Comparison of ENCODE assay signal across 10 cellular contexts in genomic region chr1:53292690-53293089, GRCh38. TPM values are rescaled to one million over a fixed set of nuclear protein-coding genes. Genes with fewer than 3 reads are reported as not detected.
A peak's percentile ranks its signal among the peaks of the same experiment; 100 is the strongest.
DNase-seq lines count a peak whose midpoint lies in the region; ATAC-seq and TF ChIP-seq lines count a peak whose summit lies in the region.
"Had no signal": no experiment of that assay in that cellular context is flagged by ENCODE, and none has a peak within 500 bp of the region (broad histone marks: within the 10 kb centered on the region; RNA-seq: fewer than 3 reads in every experiment).

No MANE protein-coding gene starts in this region.

- TF ChIP-seq CTCF in activated CD8-positive, alpha-beta T cell treated with anti-CD3 and anti-CD28 coated beads for 36 hours (IDR thresholded peaks at IDR 0.05), result no peak

- no peak for DNase-seq in activated CD8-positive, alpha-beta T cell treated with anti-CD3 and anti-CD28 coated beads, Interleukin-2, amount 10 ng/mL, durations not matched to agents 7 days and 5 days
- DNase-seq in activated CD8-positive, alpha-beta T cell treated with anti-CD3 and anti-CD28 coated beads for 36 hours, result no peak
- DNase-seq in RPMI8226, result peak; percentile 74
- DNase-seq in sciatic nerve (ENCODE audit: low spot score), result no peak
- DNase-seq in NCI-H2029 treated with DMSO at 0.1 percent for 48 hours (lab: John Stamatoyannopoulos, UW), result no peak
- DNase-seq in NCI-H1417 treated with DMSO at 0.1 percent for 48 hours (lab: John Stamatoyannopoulos, UW), result no peak
- DNase-seq in Ammon's horn (ENCODE audit: low spot score), result no peak
- DNase-seq: ACHN, kidney glomerular epithelial cell had no signal

- H3K4me3 Mint-ChIP-seq in activated CD8-positive, alpha-beta T cell treated with anti-CD3 and anti-CD28 coated beads, Interleukin-2, amount 10 ng/mL, durations not matched to agents 7 days and 5 days, result no peak overlapping the region
- no peak overlapping the region for H3K4me3 Mint-ChIP-seq in activated CD8-positive, alpha-beta T cell treated with anti-CD3 and anti-CD28 coated beads for 36 hours

- intact Hi-C loops in activated CD8-positive, alpha-beta T cell treated with anti-CD3 and anti-CD28 coated beads for 36 hours (cut with micrococcal nuclease), result no loop called here
- intact Hi-C loops in sciatic nerve (cut with DNase I), result no loop called here

- peaks cover 52% of the 10 kb centered on the region for H3K4me1 Mint-ChIP-seq in activated CD8-positive, alpha-beta T cell treated with anti-CD3 and anti-CD28 coated beads, Interleukin-2, amount 10 ng/mL, durations not matched to agents 7 days and 5 days (ENCODE audit: low read depth)
- H3K4me1 Mint-ChIP-seq in activated CD8-positive, alpha-beta T cell treated with anti-CD3 and anti-CD28 coated beads for 36 hours (ENCODE audit: low read depth), result peaks cover 30% of the 10 kb centered on the region

- ATAC-seq in activated CD8-positive, alpha-beta T cell treated with anti-CD3 and anti-CD28 coated beads, Interleukin-2, amount 10 ng/mL, durations not matched to agents 7 days and 5 days, result no peak
- ATAC-seq in activated CD8-positive, alpha-beta T cell treated with anti-CD3 and anti-CD28 coated beads for 36 hours, result no peak
- ATAC-seq in GM21825 (IDR thresholded peaks at IDR 0.05; ENCODE audit: unreplicated experiment), result peak; percentile 55
- ATAC-seq in sciatic nerve, result peak; percentile 10

- peak overlapping the region; percentile 78 for H3K27ac Mint-ChIP-seq in activated CD8-positive, alpha-beta T cell treated with anti-CD3 and anti-CD28 coated beads, Interleukin-2, amount 10 ng/mL, durations not matched to agents 7 days and 5 days
- H3K27ac Mint-ChIP-seq in activated CD8-positive, alpha-beta T cell treated with anti-CD3 and anti-CD28 coated beads for 36 hours, result no peak overlapping the region

- H3K9me3 Mint-ChIP-seq in activated CD8-positive, alpha-beta T cell treated with anti-CD3 and anti-CD28 coated beads, Interleukin-2, amount 10 ng/mL, durations not matched to agents 7 days and 5 days (ENCODE audit: insufficient read depth), result no peaks in the 10 kb centered on the region
- no peaks in the 10 kb centered on the region for H3K9me3 Mint-ChIP-seq in activated CD8-positive, alpha-beta T cell treated with anti-CD3 and anti-CD28 coated beads for 36 hours

- CTCF ChIA-PET in activated CD8-positive, alpha-beta T cell treated with anti-CD3 and anti-CD28 coated beads, Interleukin-2, amount 10 ng/mL, durations not matched to agents 7 days and 5 days (lab: Charles Lee), result interaction anchor here (0.8 to 3.6 kb wide), 3 partner anchors 14 to 105 kb away, joined by 3 to 20 read pairs (median 16); no protein-coding TSS in a partner anchor
- CTCF ChIA-PET in activated CD8-positive, alpha-beta T cell treated with anti-CD3 and anti-CD28 coated beads for 36 hours (lab: Charles Lee), result interaction anchor here (2.0 to 6.1 kb wide), 2 partner anchors 14 to 101 kb away, joined by 11 to 34 read pairs; no protein-coding TSS in a partner anchor

- peaks cover 6% of the 10 kb centered on the region for H3K36me3 Mint-ChIP-seq in activated CD8-positive, alpha-beta T cell treated with anti-CD3 and anti-CD28 coated beads, Interleukin-2, amount 10 ng/mL, durations not matched to agents 7 days and 5 days (ENCODE audit: low read depth)
- H3K36me3 Mint-ChIP-seq in activated CD8-positive, alpha-beta T cell treated with anti-CD3 and anti-CD28 coated beads for 36 hours (ENCODE audit: low read depth), result peaks cover 12% of the 10 kb centered on the region

- POLR2A ChIA-PET in activated CD8-positive, alpha-beta T cell treated with anti-CD3 and anti-CD28 coated beads, Interleukin-2, amount 10 ng/mL, durations not matched to agents 7 days and 5 days (lab: Charles Lee), result interaction anchor here (2.0 kb wide), 1 partner anchor 34 kb away, joined by 5 read pairs; the partner anchor contains the start of gene LRP8
- POLR2A ChIA-PET in activated CD8-positive, alpha-beta T cell treated with anti-CD3 and anti-CD28 coated beads for 36 hours (lab: Charles Lee), result interaction anchor here (0.6 kb wide), 1 partner anchor 261 kb away, joined by 4 read pairs; no protein-coding TSS in a partner anchor

- H3K27me3 Mint-ChIP-seq in activated CD8-positive, alpha-beta T cell treated with anti-CD3 and anti-CD28 coated beads, Interleukin-2, amount 10 ng/mL, durations not matched to agents 7 days and 5 days (ENCODE audit: low read depth), result no peaks in the 10 kb centered on the region
- H3K27me3 Mint-ChIP-seq in activated CD8-positive, alpha-beta T cell treated with anti-CD3 and anti-CD28 coated beads for 36 hours, result no peaks in the 10 kb centered on the region

RNA-seq across cellular contexts. Expression of gene LRP8, which starts 35.2 kb away (rescaled TPM):
- total RNA-seq in activated CD8-positive, alpha-beta T cell treated with anti-CD3 and anti-CD28 coated beads, Interleukin-2, amount 10 ng/mL, durations not matched to agents 7 days and 5 days, result 10 to 100 TPM; 62.7 to 71.8 TPM
- total RNA-seq in activated CD8-positive, alpha-beta T cell treated with anti-CD3 and anti-CD28 coated beads for 36 hours, result 10 to 100 TPM; 39.9 to 41.6 TPM
- 2.4 TPM for total RNA-seq in sciatic nerve

RNA-seq across cellular contexts. Expression of gene MAGOH, which starts 54.4 kb away (rescaled TPM):
- 10 to 100 TPM; 83.1 to 85.2 TPM for total RNA-seq in activated CD8-positive, alpha-beta T cell treated with anti-CD3 and anti-CD28 coated beads, Interleukin-2, amount 10 ng/mL, durations not matched to agents 7 days and 5 days
- total RNA-seq in activated CD8-positive, alpha-beta T cell treated with anti-CD3 and anti-CD28 coated beads for 36 hours, result 10 to 100 TPM; 90.9 to 91.4 TPM
- 31.7 TPM for total RNA-seq in sciatic nerve

Comparison
In these comparisons a context has a peak if more than half of its experiments do, and no peak if none do; other contexts are left out.
1. ATAC-seq: peak in GM21825 (single experiment) and sciatic nerve (single experiment); none in activated CD8-positive, alpha-beta T cell treated with anti-CD3 and anti-CD28 coated beads, Interleukin-2, amount 10 ng/mL, durations not matched to agents 7 days and 5 days (single experiment) and activated CD8-positive, alpha-beta T cell treated with anti-CD3 and anti-CD28 coated beads for 36 hours (single experiment).
2. RNA of gene LRP8, which starts 35.2 kb away (total RNA-seq): 62.7 to 71.8 TPM in activated CD8-positive, alpha-beta T cell treated with anti-CD3 and anti-CD28 coated beads, Interleukin-2, amount 10 ng/mL, durations not matched to agents 7 days and 5 days and 39.9 to 41.6 TPM in activated CD8-positive, alpha-beta T cell treated with anti-CD3 and anti-CD28 coated beads for 36 hours; 2.4 TPM in sciatic nerve (single experiment); every median in the first group is over 10 times any median in the second.